1 cellular context compared by ENCODE assay signal in the genomic region with DNA sequence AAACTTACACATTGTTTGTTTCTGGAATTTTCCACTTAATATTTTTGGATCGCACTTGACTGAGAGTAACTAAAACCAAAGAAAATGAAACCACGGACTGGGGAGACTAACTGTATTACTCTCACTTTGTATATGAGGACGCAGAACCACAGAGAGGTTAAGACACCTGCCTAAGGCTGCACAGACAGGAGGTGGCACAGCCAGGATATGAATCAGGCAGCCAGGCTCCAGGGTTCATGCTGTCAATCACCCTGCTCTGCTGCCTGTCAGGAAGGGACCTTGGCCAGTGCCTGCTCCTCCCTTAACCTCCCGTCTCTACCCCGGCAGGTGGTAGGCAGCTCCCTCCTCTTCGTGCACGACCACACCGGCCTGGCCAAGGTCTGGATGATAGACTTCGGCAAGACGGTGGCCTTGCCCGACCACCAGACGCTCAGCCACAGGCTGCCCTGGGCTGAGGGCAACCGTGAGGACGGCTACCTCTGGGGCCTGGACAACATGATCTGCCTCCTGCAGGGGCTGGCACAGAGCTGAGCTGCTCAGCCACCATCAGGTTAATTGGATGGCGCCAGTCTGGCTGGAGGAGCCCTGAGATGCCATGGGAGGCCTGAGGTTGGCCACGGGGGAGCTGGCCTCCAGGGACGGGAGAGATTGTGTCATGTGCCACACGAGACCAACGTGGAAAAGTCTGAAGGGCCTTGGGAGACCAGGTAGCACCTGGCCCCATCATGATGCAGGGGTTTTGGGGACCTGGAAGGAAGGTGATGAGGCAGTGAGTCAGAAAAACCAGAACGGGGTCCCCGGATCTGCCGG.
TF ChIP-seq lines count a peak whose summit lies in the region.

No MANE protein-coding gene starts in this region.

TF ChIP-seq in A549, 52 proteins besides CTCF, POLR2A, EP300 and RAD21 (continued from another document):
- 0 out of 2 replicates have a peak, but pooled peaks have one; percentile 1 for TF ChIP-seq POLR2AphosphoS2 (conservative IDR thresholded peaks at IDR 0.05; ENCODE audit: low read length)
- TF ChIP-seq ZFP36 (IDR thresholded peaks at IDR 0.05; ENCODE audit: borderline replicate concordance, partially characterized antibody), result peak; percentile 64
